2 cellular contexts compared by ENCODE assay signal in the genomic region with DNA sequence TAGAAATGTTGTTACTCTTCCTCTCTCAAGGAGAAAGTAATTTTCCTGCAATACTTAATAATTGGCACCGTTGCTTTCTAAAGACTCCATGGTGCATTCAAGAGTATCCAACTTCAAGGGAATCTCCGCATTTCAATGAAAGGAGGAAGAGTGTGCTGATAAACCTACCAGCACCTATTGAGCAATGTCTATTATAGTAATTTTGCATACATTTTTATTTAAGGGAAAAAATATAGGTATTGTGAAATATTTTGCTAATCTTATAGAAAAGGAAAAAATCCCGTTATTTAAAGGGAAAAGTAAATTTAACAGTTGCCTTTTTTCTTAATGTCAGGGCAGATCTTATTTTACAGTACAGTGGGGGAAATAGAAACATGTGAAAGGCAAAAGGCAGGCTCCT.
TF ChIP-seq lines count a peak whose summit lies in the region.

No MANE protein-coding gene starts in this region.

TF ChIP-seq in A549, 52 proteins besides CTCF, POLR2A, EP300 and RAD21:
- TF ChIP-seq, protein P1, sequence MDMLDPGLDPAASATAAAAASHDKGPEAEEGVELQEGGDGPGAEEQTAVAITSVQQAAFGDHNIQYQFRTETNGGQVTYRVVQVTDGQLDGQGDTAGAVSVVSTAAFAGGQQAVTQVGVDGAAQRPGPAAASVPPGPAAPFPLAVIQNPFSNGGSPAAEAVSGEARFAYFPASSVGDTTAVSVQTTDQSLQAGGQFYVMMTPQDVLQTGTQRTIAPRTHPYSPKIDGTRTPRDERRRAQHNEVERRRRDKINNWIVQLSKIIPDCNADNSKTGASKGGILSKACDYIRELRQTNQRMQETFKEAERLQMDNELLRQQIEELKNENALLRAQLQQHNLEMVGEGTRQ (IDR thresholded peaks at IDR 0.05) = no peak
- peak; percentile 17 to 54; a peak in 2 of 4 replicates for TF ChIP-seq CEBPB (IDR thresholded peaks at IDR 0.05)

TF ChIP-seq in HCT116, 20 proteins besides CTCF, POLR2A, EP300 and RAD21 (continued from another document):
- TF ChIP-seq TCF7L2 (IDR thresholded peaks at IDR 0.05; ENCODE audit: borderline replicate concordance, extremely low read depth, insufficient read depth, insufficient read length) (no peak), CEBPB (IDR thresholded peaks at IDR 0.05; ENCODE audit: low read depth) (no peak), ZBTB33 (IDR thresholded peaks at IDR 0.05; ENCODE audit: extremely low read depth, insufficient replicate concordance, low read length) (no peak), ZNF274 (IDR thresholded peaks at IDR 0.05; ENCODE audit: low read depth, low read length) (no peak), ATF3 (IDR thresholded peaks at IDR 0.05) (no peak), CBX3 (IDR thresholded peaks at IDR 0.05; ENCODE audit: low read depth) (no peak), FOSL1 (IDR thresholded peaks at IDR 0.05; ENCODE audit: low read depth) (no peak), SIN3A (IDR thresholded peaks at IDR 0.05; ENCODE audit: low read depth) (no peak)
- TF ChIP-seq, protein P2, sequence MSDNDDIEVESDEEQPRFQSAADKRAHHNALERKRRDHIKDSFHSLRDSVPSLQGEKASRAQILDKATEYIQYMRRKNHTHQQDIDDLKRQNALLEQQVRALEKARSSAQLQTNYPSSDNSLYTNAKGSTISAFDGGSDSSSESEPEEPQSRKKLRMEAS (IDR thresholded peaks at IDR 0.05) = no peak
